Comparison of ENCODE assay signal across 22 cellular contexts in genomic region chr9:134127065-134127580, GRCh38. TPM values are rescaled to one million over a fixed set of nuclear protein-coding genes. Genes with fewer than 3 reads are reported as not detected.
"Had no signal": no experiment of that assay in that cellular context is flagged by ENCODE, and none has a peak within 500 bp of the region (broad histone marks: within the 10 kb centered on the region; RNA-seq: fewer than 3 reads in every experiment).

No MANE protein-coding gene starts in this region.

- H3K27ac ChIP-seq: heart right ventricle, spleen, uterus had no signal

- ATAC-seq: esophagus mucosa; heart right ventricle; left lobe of liver; mucosa of descending colon; naive thymus-derived CD8-positive, alpha-beta T cell; sciatic nerve; stimulated activated memory B cell treated with anti-CD40 and anti-IgM and Interleukin-4, amounts not matched to agents 10 μg/mL and 1 μg/mL and 100 μg/mL, for 72 hours had no signal

- H3K4me1 ChIP-seq: uterus had no signal

- H3K27me3 ChIP-seq: heart right ventricle, spleen, uterus had no signal

- H3K9me3 ChIP-seq: heart right ventricle, mucosa of descending colon, spleen, uterus had no signal

- H3K36me3 ChIP-seq: heart right ventricle, spleen, uterus had no signal

- H3K4me3 ChIP-seq: heart right ventricle, mucosa of descending colon, spleen, uterus had no signal

- DNase-seq: effector memory CD4-positive, alpha-beta T cell; heart right ventricle; hypothalamus; naive thymus-derived CD8-positive, alpha-beta T cell; spleen; stimulated activated CD4-positive, alpha-beta T cell treated with anti-CD3 and anti-CD28 coated beads, Interleukin-15, amount 100 ng/mL, for 24 hours; stimulated activated CD4-positive, alpha-beta T cell treated with anti-CD3 and anti-CD28 coated beads, Interleukin-1b, Interleukin-23, amount 100 ng/mL, for 48 hours; stimulated activated CD4-positive, alpha-beta T cell treated with anti-CD3 and anti-CD28 coated beads, Interleukin-4, amount 100 ng/mL, for 24 hours; uterus had no signal

RNA-seq across cellular contexts. Expression of gene RNU6ATAC, which starts 37.2 kb away (rescaled TPM):
- total RNA-seq: fibroblast of lung, frontal cortex, glomerular endothelial cell, lower leg skin, pulmonary artery endothelial cell, skeletal muscle tissue had no signal
- polyA plus RNA-seq: fibroblast of lung; heart right ventricle; naive thymus-derived CD8-positive, alpha-beta T cell; neural cell; spleen; thymus had no signal
